In the genomic region with DNA sequence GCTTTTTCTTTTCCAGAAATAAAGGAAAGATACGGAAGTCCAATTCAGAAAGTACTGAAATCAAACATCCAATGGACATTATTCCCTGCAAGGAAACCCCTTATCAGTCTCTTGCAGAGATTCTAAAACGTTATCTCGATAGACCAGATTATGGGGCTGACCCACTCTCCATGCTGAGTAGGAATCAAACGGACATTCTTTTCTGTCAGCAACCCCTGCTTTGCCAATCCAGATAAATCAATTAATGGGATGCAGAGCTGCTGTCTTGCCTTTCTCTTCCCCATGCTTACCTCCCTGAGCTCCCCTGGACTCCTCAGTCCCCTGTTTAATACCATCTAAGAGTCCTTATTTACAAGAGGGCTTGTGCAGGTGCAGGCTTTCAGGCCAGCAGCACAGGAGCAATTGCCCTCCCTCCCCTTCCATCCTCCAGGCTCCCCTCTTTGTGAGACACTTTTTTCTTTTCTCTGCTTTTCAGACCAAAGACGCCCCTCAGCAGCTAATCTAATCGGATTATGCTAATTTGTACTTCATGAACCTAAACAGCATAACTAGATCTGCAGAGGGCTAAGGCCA, we compare ENCODE assay signal across 21 cellular contexts. TPM values are rescaled to one million over a fixed set of nuclear protein-coding genes. Genes with fewer than 3 reads are reported as not detected.
A peak's percentile ranks its signal among the peaks of the same experiment; 100 is the strongest.
DNase-seq lines count a peak whose midpoint lies in the region; ATAC-seq, FAIRE-seq and TF ChIP-seq lines count a peak whose summit lies in the region.
"Had no signal": no experiment of that assay in that cellular context is flagged by ENCODE, and none has a peak within 500 bp of the region (broad histone marks: within the 10 kb centered on the region; RNA-seq: fewer than 3 reads in every experiment).

No MANE protein-coding gene starts in this region.

- no peak for ATAC-seq in stimulated activated naive B cell treated with anti-CD40 and anti-IgM and Interleukin-4, amounts not matched to agents 10 μg/mL and 1 μg/mL and 100 μg/mL, for 72 hours (replicated peaks)

- H3K36me3 ChIP-seq in Karpas-422 (ENCODE audit: insufficient read depth, low read length) (no peaks in the 10 kb centered on the region), endodermal cell (ENCODE audit: control insufficient read depth, insufficient read depth, low read length) (no peaks in the 10 kb centered on the region)

- H3K4me3 Mint-ChIP-seq in endodermal cell: no peak overlapping the region
- no peak overlapping the region for H3K4me3 Mint-ChIP-seq in stimulated activated naive B cell treated with anti-CD40 and anti-IgM and Interleukin-4, amounts not matched to agents 10 μg/mL and 1 μg/mL and 100 μg/mL, for 72 hours
- H3K4me3 Mint-ChIP-seq: CD4-positive, CD25-positive, alpha-beta regulatory T cell had no signal

- no peak for FAIRE-seq in frontal cortex (lab: Jason Lieb, UNC)
- FAIRE-seq: GM12891 had no signal

- no peaks in the 10 kb centered on the region for H4K20me1 ChIP-seq in Karpas-422 (ENCODE audit: insufficient read depth, low read depth, low read length)

- 51 to 58% methylated on average over 5 to 6 of the region's 6 CpGs for WGBS in endodermal cell (ENCODE audit: insufficient coverage in 1 of 2, insufficient read length in 1 of 2), 2 experiments

- H3K4me2 ChIP-seq in Karpas-422 (ENCODE audit: low read depth, low read length, poor library complexity, severe bottlenecking): no peak overlapping the region
- H3K4me2 ChIP-seq: PC-9 had no signal

- no peaks in the 10 kb centered on the region for H3K36me3 Mint-ChIP-seq in endodermal cell (ENCODE audit: low read depth)
- peaks cover 9 to 12% of the 10 kb centered on the region in 2 donors for H3K36me3 Mint-ChIP-seq in stimulated activated naive B cell treated with anti-CD40 and anti-IgM and Interleukin-4, amounts not matched to agents 10 μg/mL and 1 μg/mL and 100 μg/mL, for 72 hours
- H3K36me3 Mint-ChIP-seq: CD4-positive, CD25-positive, alpha-beta regulatory T cell had no signal

- no peak overlapping the region for H3K27ac Mint-ChIP-seq in endodermal cell
- H3K27ac Mint-ChIP-seq in stimulated activated naive B cell treated with anti-CD40 and anti-IgM and Interleukin-4, amounts not matched to agents 10 μg/mL and 1 μg/mL and 100 μg/mL, for 72 hours: peak overlapping the region; percentile 43
- H3K27ac Mint-ChIP-seq: CD4-positive, CD25-positive, alpha-beta regulatory T cell had no signal

- 0 out of 2 replicates have a peak overlapping the region, but pooled peaks have one; percentile 17 for H2AFZ ChIP-seq in Karpas-422 (ENCODE audit: low read length)
- H2AFZ ChIP-seq: PC-9 had no signal

- no peak for DNase-seq in Karpas-422
- DNase-seq in OCI-M1 (lab: John Stamatoyannopoulos, UW): peak; percentile 83
- peak; percentile 56 for DNase-seq in endodermal cell
- no peak for DNase-seq in stimulated activated naive B cell treated with anti-CD40 and anti-IgM and Interleukin-4, amounts not matched to agents 10 μg/mL and 1 μg/mL and 100 μg/mL, for 72 hours
- no peak for DNase-seq in frontal cortex (ENCODE audit: low spot score in 2 of 2)
- DNase-seq in T-helper 9 cell: no peak
- DNase-seq in NCI-H526 (lab: John Stamatoyannopoulos, UW): no peak
- DNase-seq: CD4-positive, CD25-positive, alpha-beta regulatory T cell; COR-L47; DND-41; MM.1S; NCI-H1048; NCI-H1417 treated with DMSO at 0.1 percent for 48 hours; NCI-H187; PC-9; RPMI8226; SHP77 had no signal

- peaks cover 20% of the 10 kb centered on the region for H3K27me3 Mint-ChIP-seq in endodermal cell (ENCODE audit: insufficient read depth)
- no peaks in the 10 kb centered on the region for H3K27me3 Mint-ChIP-seq in stimulated activated naive B cell treated with anti-CD40 and anti-IgM and Interleukin-4, amounts not matched to agents 10 μg/mL and 1 μg/mL and 100 μg/mL, for 72 hours

- H3K9me3 ChIP-seq in Karpas-422 (ENCODE audit: low read length) (no peaks in the 10 kb centered on the region), endodermal cell (ENCODE audit: control insufficient read depth, low read length) (no peaks in the 10 kb centered on the region)

- no peaks in the 10 kb centered on the region for H3K27me3 ChIP-seq in Karpas-422 (ENCODE audit: low read length)
- peaks cover 12% of the 10 kb centered on the region for H3K27me3 ChIP-seq in endodermal cell (ENCODE audit: control insufficient read depth, insufficient read depth, low read length, poor library complexity, severe bottlenecking)

- peak overlapping the region; percentile 14; the same call in 1 of the 2 replicates for H3K9ac ChIP-seq in Karpas-422 (ENCODE audit: low read length)
- H3K9ac ChIP-seq in endodermal cell (ENCODE audit: extremely low read depth, low read length, poor library complexity, severe bottlenecking): no peak overlapping the region

- peaks cover 47% of the 10 kb centered on the region for H3K4me1 Mint-ChIP-seq in endodermal cell
- peaks cover 10 to 17% of the 10 kb centered on the region in 2 donors for H3K4me1 Mint-ChIP-seq in stimulated activated naive B cell treated with anti-CD40 and anti-IgM and Interleukin-4, amounts not matched to agents 10 μg/mL and 1 μg/mL and 100 μg/mL, for 72 hours

- no peak overlapping the region for H3K4me3 ChIP-seq in Karpas-422 (ENCODE audit: low read length)
- H3K4me3 ChIP-seq in endodermal cell (ENCODE audit: low read length): no peak overlapping the region
- H3K4me3 ChIP-seq: PC-9, SK-N-MC had no signal

- H3K9me3 Mint-ChIP-seq in endodermal cell: no peaks in the 10 kb centered on the region
- peaks cover 8% of the 10 kb centered on the region in 2 donors for H3K9me3 Mint-ChIP-seq in stimulated activated naive B cell treated with anti-CD40 and anti-IgM and Interleukin-4, amounts not matched to agents 10 μg/mL and 1 μg/mL and 100 μg/mL, for 72 hours
- H3K9me3 Mint-ChIP-seq: CD4-positive, CD25-positive, alpha-beta regulatory T cell had no signal

- no peaks in the 10 kb centered on the region for H3K79me2 ChIP-seq in Karpas-422 (ENCODE audit: low read length)

- no peak for TF ChIP-seq CTCF in endodermal cell (conservative IDR thresholded peaks at IDR 0.05)

- peak overlapping the region; percentile 98 for H3K27ac ChIP-seq in Karpas-422 (ENCODE audit: low read length)
- no peak overlapping the region for H3K27ac ChIP-seq in endodermal cell (ENCODE audit: low read depth, low read length)
- H3K27ac ChIP-seq: PC-9, SK-N-MC had no signal

- H3K4me1 ChIP-seq in Karpas-422 (ENCODE audit: low read length) (peaks cover 94% of the 10 kb centered on the region), endodermal cell (ENCODE audit: control insufficient read depth, insufficient read depth, low read length) (peaks cover 35% of the 10 kb centered on the region)

- no peaks in the 10 kb centered on the region for H3K9me2 ChIP-seq in Karpas-422 (replicated peaks; ENCODE audit: insufficient read depth, low read length)

RNA-seq across cellular contexts. Expression of gene TAL2, which starts 14.2 kb away (rescaled TPM):
- 4.1 and 18.4 TPM in 2 replicates for total RNA-seq in Karpas-422 (2014; rRNA removed; shearing (Covaris generic); ENCODE audit: low replicate concordance)
- 1 to 10 TPM; 4.1 to 7.0 TPM for total RNA-seq in endodermal cell
- polyA plus RNA-seq in endodermal cell (2013, experiment 1 of 2): 4.0 TPM
- 2.7 TPM for polyA plus RNA-seq in endodermal cell (2013, experiment 2 of 2)
- 13.5 TPM for total RNA-seq in frontal cortex
- total RNA-seq: CD4-positive, CD25-positive, alpha-beta regulatory T cell; LHCN-M2; NCI-H460; PC-9 had no signal
- polyA plus RNA-seq: CD4-positive, CD25-positive, alpha-beta regulatory T cell had no signal

RNA-seq across cellular contexts. Expression of gene TMEM38B, which starts 17.9 kb away (rescaled TPM):
- 134 and 164 TPM in 2 replicates for total RNA-seq in Karpas-422 (2014; rRNA removed; shearing (Covaris generic); ENCODE audit: low replicate concordance)
- total RNA-seq in endodermal cell: 10 to 100 TPM; 24.7 to 48.0 TPM
- 19.8 TPM for polyA plus RNA-seq in endodermal cell (2013, experiment 1 of 2)
- polyA plus RNA-seq in endodermal cell (2013, experiment 2 of 2): 18.8 TPM
- total RNA-seq in frontal cortex: 29.3 TPM

Comparison
In these comparisons a context has a peak if more than half of its experiments do, and no peak if none do; other contexts are left out.
1. DNase-seq: peak in OCI-M1 (single experiment) and endodermal cell (single experiment); none in Karpas-422 (single experiment), stimulated activated naive B cell treated with anti-CD40 and anti-IgM and Interleukin-4, amounts not matched to agents 10 μg/mL and 1 μg/mL and 100 μg/mL, for 72 hours (single experiment), frontal cortex (0 of 2), T-helper 9 cell (single experiment) and NCI-H526 (0 of 2).